Comparison of ENCODE assay signal across 23 cellular contexts in the genomic region with DNA sequence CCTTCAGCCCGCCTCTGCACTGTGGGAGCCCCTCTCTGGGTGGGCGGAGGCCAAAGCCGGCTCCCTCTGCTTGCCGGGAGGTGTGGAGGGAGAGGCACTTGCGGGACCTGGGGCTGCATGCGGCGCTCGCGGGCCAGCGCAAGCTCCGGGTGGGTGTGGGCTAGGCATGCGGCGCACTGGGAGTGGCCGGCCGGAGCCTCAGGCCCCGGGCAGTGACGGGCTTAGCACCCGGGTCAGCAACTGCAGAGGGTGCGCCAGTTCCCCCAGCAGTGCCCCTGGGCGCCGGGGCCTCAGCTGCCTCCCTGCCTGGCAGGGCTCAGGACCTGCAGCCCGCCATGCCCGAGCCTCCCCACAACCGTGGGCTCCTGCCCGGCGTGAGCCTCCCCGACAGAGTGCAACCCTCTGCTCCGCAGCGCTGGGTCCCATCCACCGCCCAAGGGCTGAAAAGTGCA.
DNase-seq lines count a peak whose midpoint lies in the region; ATAC-seq and TF ChIP-seq lines count a peak whose summit lies in the region.
"Had no signal": no experiment of that assay in that cellular context is flagged by ENCODE, and none has a peak within 500 bp of the region (broad histone marks: within the 10 kb centered on the region; RNA-seq: fewer than 3 reads in every experiment).

No MANE protein-coding gene starts in this region.

- peaks cover 24% of the 10 kb centered on the region for H3K27me3 Mint-ChIP-seq in stimulated activated memory B cell treated with anti-CD40 and anti-IgM and Interleukin-4, amounts not matched to agents 10 μg/mL and 1 μg/mL and 100 μg/mL, for 72 hours
- H3K27me3 Mint-ChIP-seq: CD4-positive, CD25-positive, alpha-beta regulatory T cell had no signal

- H3K27me3 ChIP-seq in right cardiac atrium (ENCODE audit: control insufficient read depth, insufficient read depth) (no peaks in the 10 kb centered on the region), esophagus muscularis mucosa (no peaks in the 10 kb centered on the region)

- H3K4me3 Mint-ChIP-seq in stimulated activated memory B cell treated with anti-CD40 and anti-IgM and Interleukin-4, amounts not matched to agents 10 μg/mL and 1 μg/mL and 100 μg/mL, for 72 hours: no peak overlapping the region
- H3K4me3 Mint-ChIP-seq: CD4-positive, CD25-positive, alpha-beta regulatory T cell; CD8-positive, alpha-beta memory T cell; HFFc6 had no signal

- H3K27ac ChIP-seq in right cardiac atrium (ENCODE audit: low read length) (no peak overlapping the region), esophagus muscularis mucosa (replicated peaks in 1 of 4) (no peak overlapping the region)

- no peaks in the 10 kb centered on the region for H3K4me1 Mint-ChIP-seq in stimulated activated memory B cell treated with anti-CD40 and anti-IgM and Interleukin-4, amounts not matched to agents 10 μg/mL and 1 μg/mL and 100 μg/mL, for 72 hours
- H3K4me1 Mint-ChIP-seq: CD4-positive, CD25-positive, alpha-beta regulatory T cell; CD8-positive, alpha-beta memory T cell had no signal

- 95% methylated on average over 30 of the region's 30 CpGs for WGBS in right cardiac atrium
- WGBS in esophagus muscularis mucosa: 100% methylated on average over 5 of the region's 30 CpGs

- H3K4me1 ChIP-seq in right cardiac atrium (ENCODE audit: control insufficient read depth, insufficient read depth, low read length): no peaks in the 10 kb centered on the region
- no peaks in the 10 kb centered on the region for H3K4me1 ChIP-seq in esophagus muscularis mucosa
- H3K4me1 ChIP-seq: BE2C had no signal

- ATAC-seq in right cardiac atrium (no peak), left cardiac atrium (no peak), GM18505 (IDR thresholded peaks at IDR 0.05; ENCODE audit: unreplicated experiment) (no peak)
- ATAC-seq in stimulated activated memory B cell treated with anti-CD40 and anti-IgM and Interleukin-4, amounts not matched to agents 10 μg/mL and 1 μg/mL and 100 μg/mL, for 72 hours: peak; percentile 54
- ATAC-seq: GM12878, HCT116 had no signal

- TF ChIP-seq POLR2A in esophagus muscularis mucosa (IDR thresholded peaks at IDR 0.05; ENCODE audit: low read depth) (no peak), GM18505 (IDR thresholded peaks at IDR 0.05; ENCODE audit: borderline replicate concordance, extremely low read depth, insufficient read depth, insufficient read length) (no peak)

- H3K36me3 Mint-ChIP-seq in stimulated activated memory B cell treated with anti-CD40 and anti-IgM and Interleukin-4, amounts not matched to agents 10 μg/mL and 1 μg/mL and 100 μg/mL, for 72 hours: no peaks in the 10 kb centered on the region
- H3K36me3 Mint-ChIP-seq: CD4-positive, CD25-positive, alpha-beta regulatory T cell; CD8-positive, alpha-beta memory T cell had no signal

- H3K9me3 Mint-ChIP-seq in stimulated activated memory B cell treated with anti-CD40 and anti-IgM and Interleukin-4, amounts not matched to agents 10 μg/mL and 1 μg/mL and 100 μg/mL, for 72 hours: no peaks in the 10 kb centered on the region
- H3K9me3 Mint-ChIP-seq: CD8-positive, alpha-beta memory T cell had no signal

- no peak overlapping the region for H3K27ac Mint-ChIP-seq in stimulated activated memory B cell treated with anti-CD40 and anti-IgM and Interleukin-4, amounts not matched to agents 10 μg/mL and 1 μg/mL and 100 μg/mL, for 72 hours
- H3K27ac Mint-ChIP-seq: CD4-positive, CD25-positive, alpha-beta regulatory T cell; CD8-positive, alpha-beta memory T cell; HFFc6 had no signal

- DNase-seq in right cardiac atrium: peak in 2 of 3 donors; percentile 28 to 34
- no peak for DNase-seq in left cardiac atrium
- DNase-seq in esophagus muscularis mucosa (ENCODE audit: extremely low spot score): peak; percentile 53
- DNase-seq in SW480 (ENCODE audit: low spot score): no peak
- no peak for DNase-seq in activated naive CD4-positive, alpha-beta T cell treated with Interleukin-2 at 50 U/mL for 16 hours
- DNase-seq: ACHN; BE2C; C1 segment of cervical spinal cord; CD4-positive, CD25-positive, alpha-beta regulatory T cell; CD8-positive, alpha-beta memory T cell; COR-L47; DMS 273 treated with DMSO at 0.1 percent for 48 hours; DMS53; DND-41; EL; GOT3; H7; HFFc6; IMR-90 had no signal

- intact Hi-C loops in right cardiac atrium (cut with DNase I) (no loop called here), left cardiac atrium (cut with DNase I) (no loop called here), esophagus muscularis mucosa (cut with DNase I) (no loop called here)

- H3K9me3 ChIP-seq in right cardiac atrium (ENCODE audit: control insufficient read depth, low read length) (no peaks in the 10 kb centered on the region), esophagus muscularis mucosa (peaks cover 0 to 6% (median 0%) of the 10 kb centered on the region in 4 donors)
- H3K9me3 ChIP-seq: BE2C had no signal

- no peaks in the 10 kb centered on the region for H3K36me3 ChIP-seq in esophagus muscularis mucosa
- H3K36me3 ChIP-seq: BE2C had no signal

- no peak for TF ChIP-seq CTCF in esophagus muscularis mucosa (IDR thresholded peaks at IDR 0.05)

- no peak overlapping the region for H3K4me3 ChIP-seq in right cardiac atrium (ENCODE audit: low read length)
- H3K4me3 ChIP-seq in esophagus muscularis mucosa: no peak overlapping the region
- H3K4me3 ChIP-seq: GM12878 had no signal

- no peak for TF ChIP-seq EP300 in esophagus muscularis mucosa (IDR thresholded peaks at IDR 0.05)

Comparison
In these comparisons a context has a peak if more than half of its experiments do, and no peak if none do; other contexts are left out.
1. DNase-seq: peak in right cardiac atrium (2 of 3) and esophagus muscularis mucosa (single experiment); none in left cardiac atrium (single experiment), SW480 (single experiment) and activated naive CD4-positive, alpha-beta T cell treated with Interleukin-2 at 50 U/mL for 16 hours (single experiment).